ENCODE assay signal across 1 cellular context in the genomic region with DNA sequence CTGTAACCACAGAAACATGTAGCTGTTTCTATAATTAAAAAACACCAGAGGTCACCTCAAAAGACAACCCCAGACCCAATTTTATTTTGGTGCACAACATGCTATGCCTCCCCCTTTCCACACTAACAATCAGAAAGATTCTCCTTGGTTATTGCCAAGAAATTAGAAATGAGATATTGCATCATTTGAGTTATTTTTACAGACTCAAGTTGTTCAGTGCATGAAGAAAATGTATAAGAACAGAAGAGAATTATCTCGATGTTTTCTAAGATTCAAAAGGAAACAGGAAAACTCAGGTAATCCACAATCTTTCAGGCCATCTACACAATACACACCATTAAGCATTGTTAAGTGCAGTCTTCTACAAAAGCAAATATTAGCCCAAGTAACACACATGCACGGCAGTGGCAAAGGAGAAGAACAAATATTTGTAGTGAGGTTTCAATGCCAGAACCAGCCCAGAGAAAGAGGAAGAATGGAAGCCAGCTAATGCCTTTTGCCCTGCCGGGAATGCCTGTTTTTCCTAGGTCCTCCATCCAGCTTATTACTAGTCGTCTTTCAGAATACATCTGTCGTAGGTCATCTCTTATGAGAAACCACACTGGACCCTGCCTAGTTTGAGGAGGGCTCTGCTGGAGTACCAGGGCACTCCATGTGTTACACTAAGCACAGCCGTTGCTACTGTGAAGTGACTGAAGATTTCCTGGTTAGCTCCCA.
TF ChIP-seq lines count a peak whose summit lies in the region.

No MANE protein-coding gene starts in this region.

TF ChIP-seq in HepG2, 621 proteins besides CTCF, POLR2A, EP300 and RAD21 (continued from another document and continues in another):
- TF ChIP-seq, protein P1, sequence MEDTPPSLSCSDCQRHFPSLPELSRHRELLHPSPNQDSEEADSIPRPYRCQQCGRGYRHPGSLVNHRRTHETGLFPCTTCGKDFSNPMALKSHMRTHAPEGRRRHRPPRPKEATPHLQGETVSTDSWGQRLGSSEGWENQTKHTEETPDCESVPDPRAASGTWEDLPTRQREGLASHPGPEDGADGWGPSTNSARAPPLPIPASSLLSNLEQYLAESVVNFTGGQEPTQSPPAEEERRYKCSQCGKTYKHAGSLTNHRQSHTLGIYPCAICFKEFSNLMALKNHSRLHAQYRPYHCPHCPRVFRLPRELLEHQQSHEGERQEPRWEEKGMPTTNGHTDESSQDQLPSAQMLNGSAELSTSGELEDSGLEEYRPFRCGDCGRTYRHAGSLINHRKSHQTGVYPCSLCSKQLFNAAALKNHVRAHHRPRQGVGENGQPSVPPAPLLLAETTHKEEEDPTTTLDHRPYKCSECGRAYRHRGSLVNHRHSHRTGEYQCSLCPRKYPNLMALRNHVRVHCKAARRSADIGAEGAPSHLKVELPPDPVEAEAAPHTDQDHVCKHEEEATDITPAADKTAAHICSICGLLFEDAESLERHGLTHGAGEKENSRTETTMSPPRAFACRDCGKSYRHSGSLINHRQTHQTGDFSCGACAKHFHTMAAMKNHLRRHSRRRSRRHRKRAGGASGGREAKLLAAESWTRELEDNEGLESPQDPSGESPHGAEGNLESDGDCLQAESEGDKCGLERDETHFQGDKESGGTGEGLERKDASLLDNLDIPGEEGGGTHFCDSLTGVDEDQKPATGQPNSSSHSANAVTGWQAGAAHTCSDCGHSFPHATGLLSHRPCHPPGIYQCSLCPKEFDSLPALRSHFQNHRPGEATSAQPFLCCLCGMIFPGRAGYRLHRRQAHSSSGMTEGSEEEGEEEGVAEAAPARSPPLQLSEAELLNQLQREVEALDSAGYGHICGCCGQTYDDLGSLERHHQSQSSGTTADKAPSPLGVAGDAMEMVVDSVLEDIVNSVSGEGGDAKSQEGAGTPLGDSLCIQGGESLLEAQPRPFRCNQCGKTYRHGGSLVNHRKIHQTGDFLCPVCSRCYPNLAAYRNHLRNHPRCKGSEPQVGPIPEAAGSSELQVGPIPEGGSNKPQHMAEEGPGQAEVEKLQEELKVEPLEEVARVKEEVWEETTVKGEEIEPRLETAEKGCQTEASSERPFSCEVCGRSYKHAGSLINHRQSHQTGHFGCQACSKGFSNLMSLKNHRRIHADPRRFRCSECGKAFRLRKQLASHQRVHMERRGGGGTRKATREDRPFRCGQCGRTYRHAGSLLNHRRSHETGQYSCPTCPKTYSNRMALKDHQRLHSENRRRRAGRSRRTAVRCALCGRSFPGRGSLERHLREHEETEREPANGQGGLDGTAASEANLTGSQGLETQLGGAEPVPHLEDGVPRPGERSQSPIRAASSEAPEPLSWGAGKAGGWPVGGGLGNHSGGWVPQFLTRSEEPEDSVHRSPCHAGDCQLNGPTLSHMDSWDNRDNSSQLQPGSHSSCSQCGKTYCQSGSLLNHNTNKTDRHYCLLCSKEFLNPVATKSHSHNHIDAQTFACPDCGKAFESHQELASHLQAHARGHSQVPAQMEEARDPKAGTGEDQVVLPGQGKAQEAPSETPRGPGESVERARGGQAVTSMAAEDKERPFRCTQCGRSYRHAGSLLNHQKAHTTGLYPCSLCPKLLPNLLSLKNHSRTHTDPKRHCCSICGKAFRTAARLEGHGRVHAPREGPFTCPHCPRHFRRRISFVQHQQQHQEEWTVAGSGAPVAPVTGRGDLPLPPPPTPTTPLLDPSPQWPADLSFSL (CRISPR knock-in tag; IDR thresholded peaks at IDR 0.05): peak; percentile 93
- peak; percentile 78 for TF ChIP-seq ZNF331 (CRISPR knock-in tag; IDR thresholded peaks at IDR 0.05)
- TF ChIP-seq JARID2 (CRISPR knock-in tag; IDR thresholded peaks at IDR 0.05; ENCODE audit: insufficient replicate concordance): no peak
- no peak for TF ChIP-seq SALL2 (CRISPR knock-in tag; IDR thresholded peaks at IDR 0.05)
- peak; percentile 99 for TF ChIP-seq ZNF609 (CRISPR knock-in tag; IDR thresholded peaks at IDR 0.05; ENCODE audit: borderline replicate concordance)
- TF ChIP-seq CC2D1A (CRISPR knock-in tag; IDR thresholded peaks at IDR 0.05): no peak
- TF ChIP-seq PHB2 (IDR thresholded peaks at IDR 0.05; ENCODE audit: partially characterized antibody): no peak
- TF ChIP-seq ELF3 (CRISPR knock-in tag; IDR thresholded peaks at IDR 0.05): peak; percentile 97
- no peak for TF ChIP-seq PHF20 (CRISPR knock-in tag; IDR thresholded peaks at IDR 0.05)
- TF ChIP-seq ARNTL (CRISPR knock-in tag; IDR thresholded peaks at IDR 0.05): peak; percentile 77; the same call in 1 of the 2 replicates
- peak; percentile 99 for TF ChIP-seq ARID5B (CRISPR knock-in tag; IDR thresholded peaks at IDR 0.05)
- TF ChIP-seq ZNF292 (CRISPR knock-in tag; IDR thresholded peaks at IDR 0.05; ENCODE audit: borderline replicate concordance, low read depth): peak; percentile 77
- TF ChIP-seq SAP130 (CRISPR knock-in tag; IDR thresholded peaks at IDR 0.05; ENCODE audit: low read depth): peak; percentile 88
- TF ChIP-seq KDM2A (CRISPR knock-in tag; IDR thresholded peaks at IDR 0.05; ENCODE audit: borderline replicate concordance, low read depth): no peak
- TF ChIP-seq KLF6 (CRISPR knock-in tag; IDR thresholded peaks at IDR 0.05): no peak
- TF ChIP-seq PITX1 (CRISPR knock-in tag; IDR thresholded peaks at IDR 0.05): peak; percentile 95
- TF ChIP-seq HDAC2 (CRISPR knock-in tag; IDR thresholded peaks at IDR 0.05): peak; percentile 97
- TF ChIP-seq ZNF513 (CRISPR knock-in tag; conservative IDR thresholded peaks at IDR 0.05): no peak
- TF ChIP-seq ZBTB21 (CRISPR knock-in tag; IDR thresholded peaks at IDR 0.05): no peak
- TF ChIP-seq, protein P2, sequence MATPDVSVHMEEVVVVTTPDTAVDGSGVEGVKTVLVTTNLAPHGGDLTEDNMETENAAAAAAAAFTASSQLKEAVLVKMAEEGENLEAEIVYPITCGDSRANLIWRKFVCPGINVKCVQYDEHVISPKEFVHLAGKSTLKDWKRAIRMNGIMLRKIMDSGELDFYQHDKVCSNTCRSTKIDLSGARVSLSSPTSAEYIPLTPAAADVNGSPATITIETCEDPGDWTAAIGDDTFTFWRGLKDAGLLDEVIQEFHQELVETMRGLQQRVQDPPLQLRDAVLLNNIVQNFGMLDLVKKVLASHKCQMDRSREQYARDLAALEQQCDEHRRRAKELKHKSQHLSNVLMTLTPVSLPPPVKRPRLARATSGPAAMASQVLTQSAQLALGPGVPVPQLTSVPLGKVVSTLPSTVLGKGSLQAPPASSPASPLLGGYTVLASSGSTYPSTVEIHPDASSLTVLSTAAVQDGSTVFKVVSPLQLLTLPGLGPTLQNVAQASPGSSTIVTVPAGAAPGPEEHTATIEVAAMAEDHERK (CRISPR knock-in tag; IDR thresholded peaks at IDR 0.05; ENCODE audit: low read depth): no peak
- no peak for TF ChIP-seq U2AF2 (IDR thresholded peaks at IDR 0.05; ENCODE audit: low read depth, low read length)
- TF ChIP-seq, protein P3, sequence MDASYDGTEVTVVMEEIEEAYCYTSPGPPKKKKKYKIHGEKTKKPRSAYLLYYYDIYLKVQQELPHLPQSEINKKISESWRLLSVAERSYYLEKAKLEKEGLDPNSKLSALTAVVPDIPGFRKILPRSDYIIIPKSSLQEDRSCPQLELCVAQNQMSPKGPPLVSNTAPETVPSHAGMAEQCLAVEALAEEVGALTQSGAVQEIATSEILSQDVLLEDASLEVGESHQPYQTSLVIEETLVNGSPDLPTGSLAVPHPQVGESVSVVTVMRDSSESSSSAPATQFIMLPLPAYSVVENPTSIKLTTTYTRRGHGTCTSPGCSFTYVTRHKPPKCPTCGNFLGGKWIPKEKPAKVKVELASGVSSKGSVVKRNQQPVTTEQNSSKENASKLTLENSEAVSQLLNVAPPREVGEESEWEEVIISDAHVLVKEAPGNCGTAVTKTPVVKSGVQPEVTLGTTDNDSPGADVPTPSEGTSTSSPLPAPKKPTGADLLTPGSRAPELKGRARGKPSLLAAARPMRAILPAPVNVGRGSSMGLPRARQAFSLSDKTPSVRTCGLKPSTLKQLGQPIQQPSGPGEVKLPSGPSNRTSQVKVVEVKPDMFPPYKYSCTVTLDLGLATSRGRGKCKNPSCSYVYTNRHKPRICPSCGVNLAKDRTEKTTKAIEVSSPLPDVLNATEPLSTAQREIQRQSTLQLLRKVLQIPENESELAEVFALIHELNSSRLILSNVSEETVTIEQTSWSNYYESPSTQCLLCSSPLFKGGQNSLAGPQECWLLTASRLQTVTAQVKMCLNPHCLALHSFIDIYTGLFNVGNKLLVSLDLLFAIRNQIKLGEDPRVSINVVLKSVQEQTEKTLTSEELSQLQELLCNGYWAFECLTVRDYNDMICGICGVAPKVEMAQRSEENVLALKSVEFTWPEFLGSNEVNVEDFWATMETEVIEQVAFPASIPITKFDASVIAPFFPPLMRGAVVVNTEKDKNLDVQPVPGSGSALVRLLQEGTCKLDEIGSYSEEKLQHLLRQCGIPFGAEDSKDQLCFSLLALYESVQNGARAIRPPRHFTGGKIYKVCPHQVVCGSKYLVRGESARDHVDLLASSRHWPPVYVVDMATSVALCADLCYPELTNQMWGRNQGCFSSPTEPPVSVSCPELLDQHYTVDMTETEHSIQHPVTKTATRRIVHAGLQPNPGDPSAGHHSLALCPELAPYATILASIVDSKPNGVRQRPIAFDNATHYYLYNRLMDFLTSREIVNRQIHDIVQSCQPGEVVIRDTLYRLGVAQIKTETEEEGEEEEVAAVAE (CRISPR knock-in tag; IDR thresholded peaks at IDR 0.05; ENCODE audit: borderline replicate concordance): peak; percentile 21; the same call in 1 of the 2 replicates
- TF ChIP-seq, protein P4, sequence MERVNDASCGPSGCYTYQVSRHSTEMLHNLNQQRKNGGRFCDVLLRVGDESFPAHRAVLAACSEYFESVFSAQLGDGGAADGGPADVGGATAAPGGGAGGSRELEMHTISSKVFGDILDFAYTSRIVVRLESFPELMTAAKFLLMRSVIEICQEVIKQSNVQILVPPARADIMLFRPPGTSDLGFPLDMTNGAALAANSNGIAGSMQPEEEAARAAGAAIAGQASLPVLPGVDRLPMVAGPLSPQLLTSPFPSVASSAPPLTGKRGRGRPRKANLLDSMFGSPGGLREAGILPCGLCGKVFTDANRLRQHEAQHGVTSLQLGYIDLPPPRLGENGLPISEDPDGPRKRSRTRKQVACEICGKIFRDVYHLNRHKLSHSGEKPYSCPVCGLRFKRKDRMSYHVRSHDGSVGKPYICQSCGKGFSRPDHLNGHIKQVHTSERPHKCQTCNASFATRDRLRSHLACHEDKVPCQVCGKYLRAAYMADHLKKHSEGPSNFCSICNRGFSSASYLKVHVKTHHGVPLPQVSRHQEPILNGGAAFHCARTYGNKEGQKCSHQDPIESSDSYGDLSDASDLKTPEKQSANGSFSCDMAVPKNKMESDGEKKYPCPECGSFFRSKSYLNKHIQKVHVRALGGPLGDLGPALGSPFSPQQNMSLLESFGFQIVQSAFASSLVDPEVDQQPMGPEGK (CRISPR knock-in tag; IDR thresholded peaks at IDR 0.05): no peak
